Comparison of ENCODE assay signal across 12 cellular contexts in the genomic region with DNA sequence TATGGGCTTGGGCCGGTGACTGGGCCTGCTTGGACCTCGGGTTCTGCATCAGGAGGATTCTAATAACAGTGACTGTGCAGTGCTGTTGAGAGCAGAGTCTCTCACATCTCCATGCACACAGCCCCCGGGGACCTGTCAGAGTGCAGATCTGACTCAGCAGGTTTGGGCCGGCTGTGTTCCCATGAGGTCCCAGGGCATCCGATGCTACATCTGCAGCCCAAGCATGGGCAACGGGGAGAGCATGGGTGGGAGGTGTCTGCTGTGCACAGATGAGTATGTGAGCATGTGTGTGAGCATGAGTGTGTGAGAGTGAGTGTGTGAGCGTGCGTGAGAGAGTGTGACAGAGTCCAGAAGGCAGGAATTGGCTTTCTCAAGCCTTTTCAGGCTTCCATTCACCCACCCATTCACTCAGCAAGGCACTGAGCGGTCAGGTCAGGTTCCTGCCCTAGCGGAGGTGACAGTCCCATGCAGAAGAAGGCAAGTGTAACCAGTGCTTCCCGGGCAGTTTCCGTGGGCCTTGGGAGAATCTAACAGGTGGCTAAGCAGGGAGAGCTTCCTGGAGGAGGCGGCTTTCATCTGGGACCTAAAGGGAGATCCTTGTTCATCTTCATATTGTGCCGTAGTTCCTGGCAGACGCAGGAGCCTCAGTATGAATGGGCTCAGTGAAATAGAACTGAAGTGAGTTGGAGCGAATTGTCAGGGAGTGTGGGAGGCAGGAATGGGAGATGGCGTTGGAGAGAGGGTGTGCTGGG.
DNase-seq lines count a peak whose midpoint lies in the region; ATAC-seq, FAIRE-seq and TF ChIP-seq lines count a peak whose summit lies in the region.
"Had no signal": no experiment of that assay in that cellular context is flagged by ENCODE, and none has a peak within 500 bp of the region (broad histone marks: within the 10 kb centered on the region; RNA-seq: fewer than 3 reads in every experiment).

No MANE protein-coding gene starts in this region.

- H3K9me2 ChIP-seq in hepatocyte (replicated peaks; ENCODE audit: insufficient read depth): no peaks in the 10 kb centered on the region

- H3K9me3 ChIP-seq in tibial nerve: no peaks in the 10 kb centered on the region
- H3K9me3 ChIP-seq in hepatocyte (ENCODE audit: low read depth): no peaks in the 10 kb centered on the region
- H3K9me3 ChIP-seq: left lung had no signal

- H4K20me1 ChIP-seq in hepatocyte (ENCODE audit: insufficient read depth, poor library complexity, severe bottlenecking): no peaks in the 10 kb centered on the region

- H3K36me3 ChIP-seq in tibial nerve (peaks cover 0 to 7% (median 0%) of the 10 kb centered on the region in 3 donors), hepatocyte (replicated peaks; ENCODE audit: insufficient read depth, low read depth) (no peaks in the 10 kb centered on the region)
- H3K36me3 ChIP-seq: left lung had no signal

- no peak for TF ChIP-seq CTCF in choroid plexus epithelial cell (conservative IDR thresholded peaks at IDR 0.05; ENCODE audit: low read depth, low read length)
- TF ChIP-seq CTCF in tibial nerve (IDR thresholded peaks at IDR 0.05): no peak
- TF ChIP-seq CTCF in hepatocyte (IDR thresholded peaks at IDR 0.05; ENCODE audit: poor library complexity): no peak

- TF ChIP-seq POLR2A in GM12891 (IDR thresholded peaks at IDR 0.05; ENCODE audit: low read depth, low read length) (no peak), tibial nerve (IDR thresholded peaks at IDR 0.05) (no peak)

- H3K4me3 ChIP-seq in choroid plexus epithelial cell (ENCODE audit: low read depth, low read length): no peak overlapping the region
- H3K4me3 ChIP-seq in tibial nerve: no peak overlapping the region
- H3K4me3 ChIP-seq in hepatocyte: no peak overlapping the region
- H3K4me3 ChIP-seq: dorsolateral prefrontal cortex, left lung had no signal

- WGBS in tibial nerve, 2 donors: 75 to 81% methylated on average over 16 to 17 of the region's 17 CpGs
- 92% methylated on average over 17 of the region's 17 CpGs for WGBS in hepatocyte (ENCODE audit: low lambda C conversion rate, missing lambda C conversion rate)

- no peaks in the 10 kb centered on the region for H3K79me2 ChIP-seq in hepatocyte

- DNase-seq in GM12891 (ENCODE audit: insufficient read length, low spot score) (peak; percentile 39), choroid plexus epithelial cell (ENCODE audit: low read depth) (peak; percentile 38), tibial nerve (ENCODE audit: low spot score in 2 of 2) (no peak), hepatocyte (ENCODE audit: low spot score) (no peak), DMS114 treated with DMSO at 0.1 percent for 48 hours (lab: John Stamatoyannopoulos, UW; ENCODE audit: unreplicated experiment) (no peak), T-helper 9 cell (no peak)
- DNase-seq: DMS79 treated with DMSO at 0.1 percent for 48 hours, dorsolateral prefrontal cortex had no signal

- no peak overlapping the region for H2AFZ ChIP-seq in hepatocyte

- no peak for TF ChIP-seq EP300 in tibial nerve (IDR thresholded peaks at IDR 0.05)

- H3K4me1 ChIP-seq in tibial nerve: peaks cover 0 to 64% (median 9%) of the 10 kb centered on the region in 4 donors
- H3K4me1 ChIP-seq in hepatocyte (ENCODE audit: insufficient read depth): peaks cover 14% of the 10 kb centered on the region

- no peaks in the 10 kb centered on the region for H3K27me3 ChIP-seq in tibial nerve
- no peaks in the 10 kb centered on the region for H3K27me3 ChIP-seq in hepatocyte
- H3K27me3 ChIP-seq: dorsolateral prefrontal cortex had no signal

- H3K4me2 ChIP-seq in hepatocyte: no peak overlapping the region

- FAIRE-seq in GM12891 (lab: Jason Lieb, UNC): peak; percentile 62

- H3K27ac ChIP-seq in tibial nerve (no peak overlapping the region), hepatocyte (no peak overlapping the region)
- H3K27ac ChIP-seq: dorsolateral prefrontal cortex, left lung had no signal

- ATAC-seq in GM19395 (IDR thresholded peaks at IDR 0.05; ENCODE audit: unreplicated experiment) (peak; percentile 94), HG03103 (IDR thresholded peaks at IDR 0.05; ENCODE audit: low read depth, unreplicated experiment) (peak; percentile 86)
- ATAC-seq: left lung, Panc1 had no signal

TF ChIP-seq in GM12891, 5 proteins besides CTCF, POLR2A, EP300 and RAD21:
- no peak for TF ChIP-seq POU2F2 (IDR thresholded peaks at IDR 0.05; ENCODE audit: low read depth, low read length)
- TF ChIP-seq PAX5 (IDR thresholded peaks at IDR 0.05; ENCODE audit: insufficient read depth, low read length, severe bottlenecking): no peak
- TF ChIP-seq POLR2AphosphoS5 (IDR thresholded peaks at IDR 0.05; ENCODE audit: low read depth, low read length): no peak

Comparison
In these comparisons a context has a peak if more than half of its experiments do, and no peak if none do; other contexts are left out.
1. DNase-seq: peak in GM12891 (single experiment) and choroid plexus epithelial cell (single experiment); none in tibial nerve (0 of 2), hepatocyte (single experiment), DMS114 treated with DMSO at 0.1 percent for 48 hours (single experiment) and T-helper 9 cell (single experiment).